Comparison of ENCODE assay signal across 1 cellular context in the genomic region with DNA sequence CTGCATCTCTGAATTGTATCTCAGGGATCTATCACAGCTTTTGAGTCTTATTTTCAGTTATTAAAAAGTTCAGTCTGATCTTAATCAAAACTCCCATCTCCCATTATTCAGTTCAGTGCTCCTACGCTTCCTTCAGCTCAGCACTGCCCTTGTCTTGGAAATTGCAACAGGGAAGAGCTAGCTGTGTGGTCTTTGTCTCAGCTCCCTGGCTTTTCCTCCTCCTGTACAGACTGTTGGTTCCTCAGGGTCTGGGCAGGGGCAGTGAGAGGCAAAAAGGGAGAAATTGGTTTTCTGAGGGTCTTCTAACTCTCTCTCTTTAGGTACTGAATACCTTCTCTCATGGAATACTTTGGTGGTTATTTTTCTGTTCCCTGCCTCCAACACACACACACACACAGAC.
TF ChIP-seq lines count a peak whose summit lies in the region.

No MANE protein-coding gene starts in this region.

TF ChIP-seq in GM12878, 131 proteins besides CTCF, POLR2A, EP300 and RAD21 (continued from another document):
- TF ChIP-seq, protein P1, sequence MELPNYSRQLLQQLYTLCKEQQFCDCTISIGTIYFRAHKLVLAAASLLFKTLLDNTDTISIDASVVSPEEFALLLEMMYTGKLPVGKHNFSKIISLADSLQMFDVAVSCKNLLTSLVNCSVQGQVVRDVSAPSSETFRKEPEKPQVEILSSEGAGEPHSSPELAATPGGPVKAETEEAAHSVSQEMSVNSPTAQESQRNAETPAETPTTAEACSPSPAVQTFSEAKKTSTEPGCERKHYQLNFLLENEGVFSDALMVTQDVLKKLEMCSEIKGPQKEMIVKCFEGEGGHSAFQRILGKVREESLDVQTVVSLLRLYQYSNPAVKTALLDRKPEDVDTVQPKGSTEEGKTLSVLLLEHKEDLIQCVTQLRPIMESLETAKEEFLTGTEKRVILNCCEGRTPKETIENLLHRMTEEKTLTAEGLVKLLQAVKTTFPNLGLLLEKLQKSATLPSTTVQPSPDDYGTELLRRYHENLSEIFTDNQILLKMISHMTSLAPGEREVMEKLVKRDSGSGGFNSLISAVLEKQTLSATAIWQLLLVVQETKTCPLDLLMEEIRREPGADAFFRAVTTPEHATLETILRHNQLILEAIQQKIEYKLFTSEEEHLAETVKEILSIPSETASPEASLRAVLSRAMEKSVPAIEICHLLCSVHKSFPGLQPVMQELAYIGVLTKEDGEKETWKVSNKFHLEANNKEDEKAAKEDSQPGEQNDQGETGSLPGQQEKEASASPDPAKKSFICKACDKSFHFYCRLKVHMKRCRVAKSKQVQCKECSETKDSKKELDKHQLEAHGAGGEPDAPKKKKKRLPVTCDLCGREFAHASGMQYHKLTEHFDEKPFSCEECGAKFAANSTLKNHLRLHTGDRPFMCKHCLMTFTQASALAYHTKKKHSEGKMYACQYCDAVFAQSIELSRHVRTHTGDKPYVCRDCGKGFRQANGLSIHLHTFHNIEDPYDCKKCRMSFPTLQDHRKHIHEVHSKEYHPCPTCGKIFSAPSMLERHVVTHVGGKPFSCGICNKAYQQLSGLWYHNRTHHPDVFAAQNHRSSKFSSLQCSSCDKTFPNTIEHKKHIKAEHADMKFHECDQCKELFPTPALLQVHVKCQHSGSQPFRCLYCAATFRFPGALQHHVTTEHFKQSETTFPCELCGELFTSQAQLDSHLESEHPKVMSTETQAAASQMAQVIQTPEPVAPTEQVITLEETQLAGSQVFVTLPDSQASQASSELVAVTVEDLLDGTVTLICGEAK (IDR thresholded peaks at IDR 0.05; ENCODE audit: borderline replicate concordance), result no peak
- TF ChIP-seq, protein P2, sequence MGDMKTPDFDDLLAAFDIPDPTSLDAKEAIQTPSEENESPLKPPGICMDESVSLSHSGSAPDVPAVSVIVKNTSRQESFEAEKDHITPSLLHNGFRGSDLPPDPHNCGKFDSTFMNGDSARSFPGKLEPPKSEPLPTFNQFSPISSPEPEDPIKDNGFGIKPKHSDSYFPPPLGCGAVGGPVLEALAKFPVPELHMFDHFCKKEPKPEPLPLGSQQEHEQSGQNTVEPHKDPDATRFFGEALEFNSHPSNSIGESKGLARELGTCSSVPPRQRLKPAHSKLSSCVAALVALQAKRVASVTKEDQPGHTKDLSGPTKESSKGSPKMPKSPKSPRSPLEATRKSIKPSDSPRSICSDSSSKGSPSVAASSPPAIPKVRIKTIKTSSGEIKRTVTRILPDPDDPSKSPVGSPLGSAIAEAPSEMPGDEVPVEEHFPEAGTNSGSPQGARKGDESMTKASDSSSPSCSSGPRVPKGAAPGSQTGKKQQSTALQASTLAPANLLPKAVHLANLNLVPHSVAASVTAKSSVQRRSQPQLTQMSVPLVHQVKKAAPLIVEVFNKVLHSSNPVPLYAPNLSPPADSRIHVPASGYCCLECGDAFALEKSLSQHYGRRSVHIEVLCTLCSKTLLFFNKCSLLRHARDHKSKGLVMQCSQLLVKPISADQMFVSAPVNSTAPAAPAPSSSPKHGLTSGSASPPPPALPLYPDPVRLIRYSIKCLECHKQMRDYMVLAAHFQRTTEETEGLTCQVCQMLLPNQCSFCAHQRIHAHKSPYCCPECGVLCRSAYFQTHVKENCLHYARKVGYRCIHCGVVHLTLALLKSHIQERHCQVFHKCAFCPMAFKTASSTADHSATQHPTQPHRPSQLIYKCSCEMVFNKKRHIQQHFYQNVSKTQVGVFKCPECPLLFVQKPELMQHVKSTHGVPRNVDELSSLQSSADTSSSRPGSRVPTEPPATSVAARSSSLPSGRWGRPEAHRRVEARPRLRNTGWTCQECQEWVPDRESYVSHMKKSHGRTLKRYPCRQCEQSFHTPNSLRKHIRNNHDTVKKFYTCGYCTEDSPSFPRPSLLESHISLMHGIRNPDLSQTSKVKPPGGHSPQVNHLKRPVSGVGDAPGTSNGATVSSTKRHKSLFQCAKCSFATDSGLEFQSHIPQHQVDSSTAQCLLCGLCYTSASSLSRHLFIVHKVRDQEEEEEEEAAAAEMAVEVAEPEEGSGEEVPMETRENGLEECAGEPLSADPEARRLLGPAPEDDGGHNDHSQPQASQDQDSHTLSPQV (IDR thresholded peaks at IDR 0.05), result no peak
- no peak for TF ChIP-seq WRNIP1 (IDR thresholded peaks at IDR 0.05; ENCODE audit: borderline replicate concordance, low read depth, low read length)
- no peak for TF ChIP-seq IKZF1 (conservative IDR thresholded peaks at IDR 0.05)
